Comparison of ENCODE assay signal across 14 cellular contexts in the genomic region with DNA sequence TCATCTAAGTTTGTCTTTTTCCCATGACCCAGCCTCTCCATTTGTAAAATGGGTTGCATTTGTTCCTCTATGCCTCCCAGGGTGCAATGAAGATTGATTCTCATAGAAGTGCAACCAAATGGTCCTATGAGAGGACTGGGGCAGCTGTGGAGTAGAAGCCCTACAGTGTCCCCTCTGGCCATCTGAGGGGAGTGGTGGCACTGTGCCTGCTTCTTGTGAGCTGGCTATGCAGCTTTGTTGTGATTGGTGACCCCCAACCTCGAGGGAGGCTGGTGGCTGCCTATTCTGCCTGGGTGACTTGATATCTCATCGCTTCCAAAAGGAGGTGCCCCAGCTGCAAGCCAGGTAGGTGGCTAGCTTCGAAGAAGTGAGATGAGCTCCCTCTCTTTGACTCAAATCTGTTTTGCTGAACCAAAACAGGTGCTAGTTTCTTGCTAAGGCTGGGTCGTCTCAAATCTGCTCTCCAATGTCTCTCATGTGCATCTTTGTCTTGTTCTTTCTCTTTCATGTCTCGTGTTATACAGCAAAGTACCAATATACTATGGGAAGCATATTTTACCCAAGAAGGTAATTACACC. TPM values are rescaled to one million over a fixed set of nuclear protein-coding genes. Genes with fewer than 3 reads are reported as not detected.
DNase-seq lines count a peak whose midpoint lies in the region; ATAC-seq and TF ChIP-seq lines count a peak whose summit lies in the region.
"Had no signal": no experiment of that assay in that cellular context is flagged by ENCODE, and none has a peak within 500 bp of the region (broad histone marks: within the 10 kb centered on the region; RNA-seq: fewer than 3 reads in every experiment).

No MANE protein-coding gene starts in this region.

- H3F3A ChIP-seq in Loucy (ENCODE audit: low read depth), result no peaks in the 10 kb centered on the region
- peaks cover 4% of the 10 kb centered on the region for H3F3A ChIP-seq in PC-3 (ENCODE audit: low read length, unreplicated experiment)

- CTCF ChIA-PET in activated CD4-positive, alpha-beta T cell treated with anti-CD3 and anti-CD28 coated beads for 36 hours (lab: Charles Lee), result interaction anchor here (0.7 to 1.6 kb wide), 13 partner anchors 13 to 442 kb away, joined by 3 to 5 read pairs (median 4); a partner anchor contains a TSS
- CTCF ChIA-PET in PC-3 (lab: Charles Lee), result no interaction called here

- POLR2A ChIA-PET in activated CD4-positive, alpha-beta T cell treated with anti-CD3 and anti-CD28 coated beads for 36 hours (lab: Charles Lee), result no interaction called here
- POLR2A ChIA-PET in PC-3 (lab: Charles Lee; ENCODE audit: unreplicated experiment), result no interaction called here

- intact Hi-C loops in activated CD4-positive, alpha-beta T cell treated with anti-CD3 and anti-CD28 coated beads for 36 hours (cut with DNase I, micrococcal nuclease), result no loop called here
- intact Hi-C loops in PC-3 (cut with micrococcal nuclease), result no loop called here

- H3K4me1 Mint-ChIP-seq in activated CD4-positive, alpha-beta T cell treated with anti-CD3 and anti-CD28 coated beads for 36 hours, result peaks cover 43% of the 10 kb centered on the region

- BruUV-seq in PC-3 (replicated peaks; lab: Mats Ljungman, UMichigan), result no TSS peak

- H3K9ac ChIP-seq in Loucy (ENCODE audit: low read depth, low read length, poor library complexity, severe bottlenecking), result no peak overlapping the region
- no peak overlapping the region for H3K9ac ChIP-seq in PC-3 (ENCODE audit: low read length)
- H3K9ac ChIP-seq: parathyroid adenoma had no signal

- H3K79me2 ChIP-seq in Loucy (ENCODE audit: insufficient read depth, low read length), result no peaks in the 10 kb centered on the region
- H3K79me2 ChIP-seq in PC-3 (ENCODE audit: low read length), result no peaks in the 10 kb centered on the region
- H3K79me2 ChIP-seq: parathyroid adenoma had no signal

- no peaks in the 10 kb centered on the region for H3K36me3 Mint-ChIP-seq in activated CD4-positive, alpha-beta T cell treated with anti-CD3 and anti-CD28 coated beads for 36 hours (ENCODE audit: low read depth)

- H3K27ac ChIP-seq in PC-3 (ENCODE audit: low read length), result no peak overlapping the region
- H3K27ac ChIP-seq: parathyroid adenoma had no signal

- H3K36me3 ChIP-seq in Loucy (ENCODE audit: insufficient read depth, low read length), result no peaks in the 10 kb centered on the region
- H3K36me3 ChIP-seq in PC-3 (ENCODE audit: low read depth, low read length), result no peaks in the 10 kb centered on the region

- no peak overlapping the region for H3K27ac Mint-ChIP-seq in activated CD4-positive, alpha-beta T cell treated with anti-CD3 and anti-CD28 coated beads for 36 hours
- H3K27ac Mint-ChIP-seq: activated T-cell treated with anti-CD3 and anti-CD28 coated beads, Interleukin-2, amount 50 U/mL, for 24 hours had no signal

- peak; percentile 44 for TF ChIP-seq CTCF in Loucy (conservative IDR thresholded peaks at IDR 0.05; ENCODE audit: low read length)
- TF ChIP-seq CTCF in PC-3 (conservative IDR thresholded peaks at IDR 0.05; ENCODE audit: low read depth, low read length), result no peak
- no peak for TF ChIP-seq CTCF in foreskin fibroblast (IDR thresholded peaks at IDR 0.05; ENCODE audit: low read depth, low read length)

- H3K9me3 ChIP-seq in Loucy (ENCODE audit: insufficient read depth, low read depth, low read length) (no peaks in the 10 kb centered on the region), PC-3 (ENCODE audit: low read length) (no peaks in the 10 kb centered on the region)

- no peaks in the 10 kb centered on the region for H3K9me3 Mint-ChIP-seq in activated CD4-positive, alpha-beta T cell treated with anti-CD3 and anti-CD28 coated beads for 36 hours (ENCODE audit: low read depth)
- H3K9me3 Mint-ChIP-seq: activated T-cell treated with anti-CD3 and anti-CD28 coated beads, Interleukin-2, amount 50 U/mL, for 24 hours; central memory CD8-positive, alpha-beta T cell had no signal

- no peak overlapping the region for H3K4me3 Mint-ChIP-seq in activated CD4-positive, alpha-beta T cell treated with anti-CD3 and anti-CD28 coated beads for 36 hours
- H3K4me3 Mint-ChIP-seq: activated T-cell treated with anti-CD3 and anti-CD28 coated beads, Interleukin-2, amount 50 U/mL, for 24 hours; central memory CD8-positive, alpha-beta T cell had no signal

- no peak overlapping the region for H3K4me2 ChIP-seq in Loucy (ENCODE audit: low read depth, low read length, poor library complexity, severe bottlenecking)
- H3K4me2 ChIP-seq in PC-3 (ENCODE audit: low read length), result no peak overlapping the region

- peak; percentile 15 for DNase-seq in activated CD4-positive, alpha-beta T cell treated with anti-CD3 and anti-CD28 coated beads for 36 hours
- DNase-seq in activated CD4-positive, alpha-beta T cell treated with anti-CD3 and anti-CD28 coated beads for 4 hours, result no peak
- DNase-seq in iPS-NIHi7 (ENCODE audit: extremely low spot score) (peak; percentile 40), retina (no peak), PC-3 (no peak), foreskin fibroblast (no peak)
- DNase-seq: activated CD4-positive, CD25-positive, alpha-beta regulatory T cell; activated T-cell treated with anti-CD3 and anti-CD28 coated beads, Interleukin-2, amount 50 U/mL, for 24 hours; kidney had no signal

- no peaks in the 10 kb centered on the region for H3K27me3 Mint-ChIP-seq in activated CD4-positive, alpha-beta T cell treated with anti-CD3 and anti-CD28 coated beads for 36 hours
- H3K27me3 Mint-ChIP-seq: activated T-cell treated with anti-CD3 and anti-CD28 coated beads, Interleukin-2, amount 50 U/mL, for 24 hours; central memory CD8-positive, alpha-beta T cell had no signal

- no peaks in the 10 kb centered on the region for H3K9me2 ChIP-seq in Loucy (replicated peaks; ENCODE audit: low read depth, low read length)
- H3K9me2 ChIP-seq in PC-3 (replicated peaks; ENCODE audit: low read length), result no peaks in the 10 kb centered on the region

- H3K4me3 ChIP-seq in Loucy (ENCODE audit: low read length, poor library complexity, severe bottlenecking) (no peak overlapping the region), PC-3 (ENCODE audit: low read length) (no peak overlapping the region), foreskin fibroblast (ENCODE audit: low read depth in 1 of 2, low read length in 2 of 2) (no peak overlapping the region)

- H4K20me1 ChIP-seq in Loucy (ENCODE audit: insufficient read depth, low read length, poor library complexity, severe bottlenecking) (no peaks in the 10 kb centered on the region), PC-3 (ENCODE audit: low read length) (no peaks in the 10 kb centered on the region)

- no peak for ATAC-seq in activated CD4-positive, alpha-beta T cell treated with anti-CD3 and anti-CD28 coated beads for 36 hours
- ATAC-seq in GM21717 (IDR thresholded peaks at IDR 0.05; ENCODE audit: unreplicated experiment) (peak; percentile 37), PC-3 (no peak)

- H3K4me1 ChIP-seq in Loucy (ENCODE audit: insufficient read depth, low read length, poor library complexity, severe bottlenecking) (no peaks in the 10 kb centered on the region), PC-3 (ENCODE audit: insufficient read depth, low read length) (peaks cover 8% of the 10 kb centered on the region)
- H3K4me1 ChIP-seq: parathyroid adenoma had no signal

- H2AFZ ChIP-seq in Loucy (ENCODE audit: low read length) (no peak overlapping the region), PC-3 (ENCODE audit: low read length) (no peak overlapping the region)
- H2AFZ ChIP-seq: parathyroid adenoma had no signal

- H3K27me3 ChIP-seq in Loucy (ENCODE audit: insufficient read depth, low read length, poor library complexity, severe bottlenecking), result no peaks in the 10 kb centered on the region
- H3K27me3 ChIP-seq in PC-3 (ENCODE audit: low read length), result no peaks in the 10 kb centered on the region

RNA-seq across cellular contexts. Expression of a gene that starts 33.9 kb away (rescaled TPM):
- under 1 TPM; 0.26 to 0.27 TPM for total RNA-seq in activated CD4-positive, alpha-beta T cell treated with anti-CD3 and anti-CD28 coated beads for 36 hours
- total RNA-seq in PC-3 (2014; rRNA removed), result 0.22 TPM in 1 of 2 replicates, not detected in the other
- total RNA-seq: A673 had no signal

Comparison
In these comparisons a context has a peak if more than half of its experiments do, and no peak if none do; other contexts are left out.
1. DNase-seq: peak in activated CD4-positive, alpha-beta T cell treated with anti-CD3 and anti-CD28 coated beads for 36 hours (single experiment) and iPS-NIHi7 (single experiment); none in activated CD4-positive, alpha-beta T cell treated with anti-CD3 and anti-CD28 coated beads for 4 hours (0 of 2), retina (single experiment), PC-3 (single experiment) and foreskin fibroblast (0 of 2).